ENCODE assay signal across 22 cellular contexts in the genomic region with DNA sequence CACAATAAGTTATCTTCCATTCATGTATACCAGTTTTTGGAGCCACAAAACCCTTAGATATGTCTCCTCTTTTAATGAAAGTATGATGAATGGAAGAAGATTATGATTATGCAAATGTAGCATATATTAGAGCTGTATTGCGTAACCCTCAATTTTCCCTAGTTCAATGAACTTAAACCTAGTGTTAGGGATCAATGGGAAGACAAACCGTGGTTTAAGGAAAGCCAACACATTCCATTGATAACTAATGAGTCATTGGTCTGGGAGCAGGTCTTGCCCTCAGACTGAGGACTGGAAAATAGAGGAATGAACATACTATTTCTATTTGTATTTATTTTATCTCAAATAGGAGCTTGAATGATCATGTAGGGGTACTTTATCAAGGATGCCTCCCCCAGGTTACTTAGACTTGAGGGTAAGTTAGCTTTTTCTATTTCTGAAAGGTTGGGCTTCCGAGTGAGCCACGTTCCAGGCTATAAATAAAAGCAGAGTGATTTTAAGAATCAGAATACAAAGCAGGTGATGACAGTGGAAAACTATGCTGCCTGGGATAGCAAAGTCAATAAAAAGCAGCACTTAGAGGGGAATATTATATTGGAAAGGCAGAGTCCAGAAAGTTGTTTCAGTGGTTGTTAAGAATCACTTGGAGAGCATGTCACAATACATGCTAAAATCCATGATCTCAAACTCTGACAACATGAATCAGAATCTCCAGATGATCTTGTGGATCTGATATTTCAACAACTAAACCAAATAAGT.
DNase-seq lines count a peak whose midpoint lies in the region; ATAC-seq and TF ChIP-seq lines count a peak whose summit lies in the region.
"Had no signal": no experiment of that assay in that cellular context is flagged by ENCODE, and none has a peak within 500 bp of the region (broad histone marks: within the 10 kb centered on the region; RNA-seq: fewer than 3 reads in every experiment).

No MANE protein-coding gene starts in this region.

- H3K4me1 ChIP-seq in OCI-LY7 (ENCODE audit: insufficient read depth, low read length, poor library complexity, severe bottlenecking) (no peaks in the 10 kb centered on the region), fibroblast of lung (ENCODE audit: control insufficient read depth, extremely low read depth, insufficient read depth, low read length) (no peaks in the 10 kb centered on the region), osteoblast (ENCODE audit: insufficient read depth, low read length) (peaks cover 5% of the 10 kb centered on the region), aorta (ENCODE audit: control insufficient read depth in 1 of 2, insufficient read depth in 2 of 2, low read length in 2 of 2) (no peaks in the 10 kb centered on the region)
- H3K4me1 ChIP-seq: BLaER1, gastrocnemius medialis, lower lobe of right lung had no signal

- TF ChIP-seq CTCF in OCI-LY7 (conservative IDR thresholded peaks at IDR 0.05; ENCODE audit: low read length) (no peak), fibroblast of lung (conservative IDR thresholded peaks at IDR 0.05 in 1 of 2, IDR thresholded peaks at IDR 0.05 in 1 of 2; ENCODE audit: low read depth in 1 of 2, low read length in 2 of 2) (no peak), osteoblast (IDR thresholded peaks at IDR 0.05; ENCODE audit: extremely low read depth, low read depth, low read length) (no peak), RWPE1 (conservative IDR thresholded peaks at IDR 0.05; ENCODE audit: low read depth) (no peak)

- ATAC-seq in GM18498 (IDR thresholded peaks at IDR 0.05; ENCODE audit: unreplicated experiment) (no peak), aorta (ENCODE audit: low FRiP score) (no peak)
- ATAC-seq: activated naive CD8-positive, alpha-beta T cell treated with anti-CD3 and anti-CD28 coated beads, Interleukin-2, amount 50 U/mL, for 24 hours; activated T-helper 17 cell treated with anti-CD3 and anti-CD28 coated beads, Interleukin-2, amount 50 U/mL, for 72 hours; gastrocnemius medialis; lower lobe of right lung; naive thymus-derived CD4-positive, alpha-beta T cell; stimulated activated effector memory CD8-positive, alpha-beta T cell treated with anti-CD3 and anti-CD28 coated beads, Interleukin-12 subunit alpha, Interleukin-12 subunit beta, amount 100 ng/mL, for 72 hours had no signal

- H3K27ac ChIP-seq in OCI-LY7 (ENCODE audit: low read depth, low read length, poor library complexity, severe bottlenecking) (no peak overlapping the region), fibroblast of lung (ENCODE audit: insufficient read depth, low read length) (no peak overlapping the region), osteoblast (ENCODE audit: low read depth, low read length) (peak overlapping the region; percentile 43), aorta (ENCODE audit: low read depth in 1 of 2, low read length in 2 of 2) (no peak overlapping the region), RWPE1 (no peak overlapping the region)
- H3K27ac ChIP-seq: BLaER1, gastrocnemius medialis, lower lobe of right lung had no signal

- no peak overlapping the region for H3K4me3 ChIP-seq in OCI-LY7 (ENCODE audit: low read depth, low read length, poor library complexity, severe bottlenecking)
- no peak overlapping the region for H3K4me3 ChIP-seq in fibroblast of lung (replicated peaks in 1 of 4; ENCODE audit: control extremely low read depth in 1 of 4, insufficient read depth in 1 of 4, low read depth in 3 of 4, low read length in 4 of 4)
- no peak overlapping the region for H3K4me3 ChIP-seq in osteoblast (ENCODE audit: insufficient read depth, low read length)
- no peak overlapping the region for H3K4me3 ChIP-seq in aorta (ENCODE audit: low read length in 2 of 2)
- H3K4me3 ChIP-seq: BLaER1, gastrocnemius medialis, lower lobe of right lung, tibial artery had no signal

- intact Hi-C loops in OCI-LY7 (cut with micrococcal nuclease; ENCODE audit: unreplicated experiment) = no loop called here
- intact Hi-C loops in aorta (cut with DNase I) = no loop called here

- BruUV-seq in OCI-LY7 (replicated peaks; lab: Mats Ljungman, UMichigan) = no TSS peak

- H3K9me3 ChIP-seq in OCI-LY7 (ENCODE audit: low read length) (no peaks in the 10 kb centered on the region; the same call in 1 of the 2 replicates), fibroblast of lung (ENCODE audit: control insufficient read depth, insufficient read depth, low read depth, low read length) (no peaks in the 10 kb centered on the region), osteoblast (ENCODE audit: low read depth, low read length) (no peaks in the 10 kb centered on the region), aorta (ENCODE audit: control insufficient read depth, low read length) (no peaks in the 10 kb centered on the region)
- H3K9me3 ChIP-seq: BLaER1, gastrocnemius medialis, lower lobe of right lung, tibial artery had no signal

- POLR2A ChIA-PET in OCI-LY7 (lab: Charles Lee) (interaction anchor here (0.6 to 1.6 kb wide), 3 partner anchors 9 to 41 kb away, joined by 3 to 7 read pairs (median 4); no protein-coding TSS in a partner anchor), RWPE1 (lab: Yijun Ruan, JAX; ENCODE audit: low non-redundant PET) (no interaction called here)

- no peak overlapping the region for H3K9ac ChIP-seq in fibroblast of lung (ENCODE audit: insufficient read depth, low read length)
- H3K9ac ChIP-seq: BLaER1 had no signal

- H2AFZ ChIP-seq in OCI-LY7 (ENCODE audit: low read length) (peak overlapping the region; percentile 39; the same call in 1 of the 2 replicates), fibroblast of lung (ENCODE audit: low read length) (no peak overlapping the region), osteoblast (ENCODE audit: low read length) (no peak overlapping the region)

- H3K27me3 ChIP-seq in fibroblast of lung (ENCODE audit: control insufficient read depth, insufficient read depth, low read length) (no peaks in the 10 kb centered on the region), osteoblast (ENCODE audit: insufficient read depth, low read length) (no peaks in the 10 kb centered on the region), aorta (ENCODE audit: control insufficient read depth in 1 of 2, insufficient read depth in 2 of 2, low read length in 1 of 2) (no peaks in the 10 kb centered on the region)
- H3K27me3 ChIP-seq: BLaER1, gastrocnemius medialis, tibial artery had no signal

- H3K4me2 ChIP-seq in OCI-LY7 (ENCODE audit: low read length) (no peak overlapping the region), fibroblast of lung (ENCODE audit: extremely low read depth, insufficient read depth, low read length) (no peak overlapping the region), osteoblast (ENCODE audit: insufficient read depth, low read length) (peak overlapping the region; percentile 1)
- H3K4me2 ChIP-seq: BLaER1 had no signal

- CTCF ChIA-PET in OCI-LY7 (lab: Charles Lee; ENCODE audit: unreplicated experiment) = no interaction called here
- CTCF ChIA-PET in RWPE1 (lab: Yijun Ruan, JAX) = no interaction called here

- H4K20me1 ChIP-seq in OCI-LY7 (ENCODE audit: insufficient read depth, low read length) (no peaks in the 10 kb centered on the region), fibroblast of lung (ENCODE audit: control insufficient read depth, extremely low read depth, insufficient read depth, low read length) (no peaks in the 10 kb centered on the region), osteoblast (ENCODE audit: insufficient read depth, low read length) (no peaks in the 10 kb centered on the region)
- H4K20me1 ChIP-seq: BLaER1 had no signal

- no peaks in the 10 kb centered on the region for H3K9me2 ChIP-seq in OCI-LY7 (ENCODE audit: insufficient read depth, low read length)

- DNase-seq in ELR (ENCODE audit: low read depth) (peak; percentile 68), OCI-LY7 (ENCODE audit: low spot score) (no peak), fibroblast of lung (ENCODE audit: low read depth in 2 of 2) (peak; percentile 27 to 71), osteoblast (ENCODE audit: insufficient read length, low spot score, missing footprints) (no peak), aorta (no peak), RWPE1 (ENCODE audit: low spot score) (no peak)
- DNase-seq in activated T-cell treated with anti-CD3 and anti-CD28 coated beads, Interleukin-2, amount 50 U/mL, for 1 hour = no peak
- DNase-seq: activated naive CD8-positive, alpha-beta T cell treated with anti-CD3 and anti-CD28 coated beads, Interleukin-2, amount 50 U/mL, for 24 hours; endodermal cell; gastrocnemius medialis; lower lobe of right lung; naive thymus-derived CD4-positive, alpha-beta T cell; NCI-H1694 treated with DMSO at 0.1 percent for 48 hours; NCI-H345; SHP77; stimulated activated CD4-positive, alpha-beta T cell treated with anti-CD3 and anti-CD28 coated beads, Interleukin-12 subunit alpha, Interleukin-12 subunit beta, amount 100 ng/mL, for 4 hours; T-helper 1 cell; tibial artery had no signal

- H3K36me3 ChIP-seq in OCI-LY7 (ENCODE audit: insufficient read depth, low read length) (no peaks in the 10 kb centered on the region), fibroblast of lung (ENCODE audit: control insufficient read depth, insufficient read depth, low read length) (no peaks in the 10 kb centered on the region), osteoblast (ENCODE audit: insufficient read depth, low read length) (no peaks in the 10 kb centered on the region), aorta (ENCODE audit: control insufficient read depth in 1 of 2, insufficient read depth in 2 of 2, low read length in 1 of 2) (no peaks in the 10 kb centered on the region)
- H3K36me3 ChIP-seq: BLaER1, gastrocnemius medialis, lower lobe of right lung, tibial artery had no signal

- 35 to 39% methylated on average over 4 of the region's 4 CpGs for WGBS in aorta, 2 donors

- H3K79me2 ChIP-seq in OCI-LY7 (ENCODE audit: insufficient read depth, low read depth, low read length) = no peaks in the 10 kb centered on the region
- no peaks in the 10 kb centered on the region for H3K79me2 ChIP-seq in fibroblast of lung (ENCODE audit: control insufficient read depth, insufficient read depth, low read length)
- no peaks in the 10 kb centered on the region for H3K79me2 ChIP-seq in osteoblast (ENCODE audit: insufficient read depth, low read length)

Comparison
In these comparisons a context has a peak if more than half of its experiments do, and no peak if none do; other contexts are left out.
1. DNase-seq: peak in ELR (single experiment) and fibroblast of lung (2 of 2); none in OCI-LY7 (single experiment), osteoblast (single experiment), aorta (0 of 2), RWPE1 (single experiment) and activated T-cell treated with anti-CD3 and anti-CD28 coated beads, Interleukin-2, amount 50 U/mL, for 1 hour (single experiment).